15 cellular contexts compared by ENCODE assay signal in the genomic region with DNA sequence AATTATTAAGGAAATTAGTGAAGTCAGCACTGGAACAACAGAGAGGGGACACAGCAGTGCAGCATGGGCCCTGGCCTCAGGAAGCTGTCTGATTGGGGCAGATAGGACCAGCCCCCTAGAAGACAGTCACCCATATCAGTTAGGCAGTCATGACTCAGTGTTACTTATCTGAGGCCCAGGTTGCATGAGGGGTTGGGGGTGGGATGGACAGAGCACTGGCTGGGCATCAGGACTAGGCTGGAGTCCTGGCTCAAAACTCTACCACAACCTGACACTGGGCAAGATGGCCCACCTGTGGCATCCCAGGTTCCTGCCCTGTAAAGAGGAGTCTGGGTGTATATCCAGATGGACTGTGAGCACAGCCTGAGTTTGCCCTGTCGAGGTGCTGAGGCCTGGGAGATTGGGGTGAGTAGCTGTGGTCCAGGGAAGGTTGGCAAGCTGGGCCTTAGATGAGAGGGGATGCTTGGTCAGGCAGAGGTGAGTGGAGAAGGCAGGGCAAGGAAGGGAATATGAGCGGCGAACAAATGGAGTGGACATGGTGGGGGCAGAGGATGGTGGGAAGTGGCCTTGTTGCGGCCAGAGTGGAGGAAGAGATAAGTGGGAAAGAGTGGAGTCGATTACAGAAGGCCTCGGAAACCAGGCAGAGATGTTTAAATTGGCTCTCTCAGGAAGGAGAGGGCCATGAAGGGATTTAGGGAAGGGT. TPM values are rescaled to one million over a fixed set of nuclear protein-coding genes. Genes with fewer than 3 reads are reported as not detected.
DNase-seq lines count a peak whose midpoint lies in the region; ATAC-seq and TF ChIP-seq lines count a peak whose summit lies in the region.
"Had no signal": no experiment of that assay in that cellular context is flagged by ENCODE, and none has a peak within 500 bp of the region (broad histone marks: within the 10 kb centered on the region; RNA-seq: fewer than 3 reads in every experiment).

No MANE protein-coding gene starts in this region.

- peaks cover 51% of the 10 kb centered on the region for H3K4me1 ChIP-seq in left ventricle myocardium inferior

- H3K27ac ChIP-seq in left ventricle myocardium inferior (replicated peaks): peak overlapping the region; percentile 48
- H3K27ac ChIP-seq: lower lobe of right lung had no signal

- H3K4me3 ChIP-seq in left ventricle myocardium inferior: no peak overlapping the region
- H3K4me3 ChIP-seq: lower lobe of right lung had no signal

- H3K36me3 ChIP-seq in left ventricle myocardium inferior: no peaks in the 10 kb centered on the region
- H3K36me3 ChIP-seq: BE2C, lower lobe of right lung had no signal

- POLR2A ChIA-PET in activated CD8-positive, alpha-beta T cell treated with anti-CD3 and anti-CD28 coated beads for 36 hours (lab: Charles Lee): no interaction called here

- no peaks in the 10 kb centered on the region for H3K27me3 ChIP-seq in left ventricle myocardium inferior (ENCODE audit: low read depth)
- H3K27me3 ChIP-seq: BE2C had no signal

- CTCF ChIA-PET in activated CD8-positive, alpha-beta T cell treated with anti-CD3 and anti-CD28 coated beads for 36 hours (lab: Charles Lee): no interaction called here

- intact Hi-C loops in left ventricle myocardium inferior (cut with micrococcal nuclease) (no loop called here), left cardiac atrium (cut with DNase I) (no loop called here)
- intact Hi-C loops in activated CD8-positive, alpha-beta T cell treated with anti-CD3 and anti-CD28 coated beads for 36 hours (cut with micrococcal nuclease): no loop called here

- peaks cover 31% of the 10 kb centered on the region for H3K4me1 Mint-ChIP-seq in activated CD8-positive, alpha-beta T cell treated with anti-CD3 and anti-CD28 coated beads for 36 hours (ENCODE audit: low read depth)
- peaks cover 40% of the 10 kb centered on the region for H3K4me1 Mint-ChIP-seq in type B pancreatic cell (ENCODE audit: unreplicated experiment)

- H3K36me3 Mint-ChIP-seq in activated CD8-positive, alpha-beta T cell treated with anti-CD3 and anti-CD28 coated beads for 36 hours (ENCODE audit: low read depth): peaks cover 19% of the 10 kb centered on the region
- no peaks in the 10 kb centered on the region for H3K36me3 Mint-ChIP-seq in type B pancreatic cell

- H3K27ac Mint-ChIP-seq in activated CD8-positive, alpha-beta T cell treated with anti-CD3 and anti-CD28 coated beads for 36 hours: peak overlapping the region; percentile 92
- H3K27ac Mint-ChIP-seq in type B pancreatic cell: peak overlapping the region; percentile 42

- ATAC-seq in left cardiac atrium: no peak
- ATAC-seq in activated CD8-positive, alpha-beta T cell treated with anti-CD3 and anti-CD28 coated beads for 36 hours: no peak
- ATAC-seq: esophagus mucosa, lower lobe of right lung had no signal

- no peaks in the 10 kb centered on the region for H3K27me3 Mint-ChIP-seq in activated CD8-positive, alpha-beta T cell treated with anti-CD3 and anti-CD28 coated beads for 36 hours
- H3K27me3 Mint-ChIP-seq in type B pancreatic cell: peaks cover 4% of the 10 kb centered on the region

- H3K9me3 ChIP-seq in left ventricle myocardium inferior (replicated peaks): no peaks in the 10 kb centered on the region
- H3K9me3 ChIP-seq: BE2C, lower lobe of right lung had no signal

- DNase-seq in left ventricle myocardium inferior (no peak), left cardiac atrium (no peak), islet precursor cell (peak; percentile 54), type B pancreatic cell (ENCODE audit: extremely low spot score, unreplicated experiment) (no peak), NCI-H446 treated with DMSO at 0.1 percent for 48 hours (lab: John Stamatoyannopoulos, UW) (no peak), MV-4-11 (lab: John Stamatoyannopoulos, UW) (no peak), NCI-H748 treated with DMSO at 0.1 percent for 48 hours (lab: John Stamatoyannopoulos, UW) (no peak)
- DNase-seq in activated CD8-positive, alpha-beta T cell treated with anti-CD3 and anti-CD28 coated beads for 36 hours: peak; percentile 47
- DNase-seq: activated T-cell treated with anti-CD3 and anti-CD28 coated beads, Interleukin-2, amount 50 U/mL, for 48 hours; BE2C; hypothalamus; lower lobe of right lung; NCI-H446; stimulated activated CD4-positive, alpha-beta T cell treated with anti-CD3 and anti-CD28 coated beads, Interleukin-4, amount 100 ng/mL, for 24 hours had no signal

- TF ChIP-seq CTCF in left ventricle myocardium inferior (IDR thresholded peaks at IDR 0.05; ENCODE audit: borderline replicate concordance) (no peak), type B pancreatic cell (conservative IDR thresholded peaks at IDR 0.05) (no peak)
- TF ChIP-seq CTCF in activated CD8-positive, alpha-beta T cell treated with anti-CD3 and anti-CD28 coated beads for 36 hours (IDR thresholded peaks at IDR 0.05): no peak

- H3K4me3 Mint-ChIP-seq in activated CD8-positive, alpha-beta T cell treated with anti-CD3 and anti-CD28 coated beads for 36 hours: no peak overlapping the region
- peak overlapping the region; percentile 67 for H3K4me3 Mint-ChIP-seq in type B pancreatic cell

- H3K9me3 Mint-ChIP-seq in activated CD8-positive, alpha-beta T cell treated with anti-CD3 and anti-CD28 coated beads for 36 hours: no peaks in the 10 kb centered on the region
- H3K9me3 Mint-ChIP-seq in type B pancreatic cell: no peaks in the 10 kb centered on the region

RNA-seq across cellular contexts. Expression of a gene that starts 37.5 kb away (rescaled TPM):
- 219 TPM for total RNA-seq in left ventricle myocardium inferior
- total RNA-seq in left cardiac atrium: 100 to 1,000 TPM; 188 to 274 TPM
- 100 to 1,000 TPM; 314 to 325 TPM for total RNA-seq in activated CD8-positive, alpha-beta T cell treated with anti-CD3 and anti-CD28 coated beads for 36 hours
- total RNA-seq in type B pancreatic cell (ENCODE audit: low replicate concordance): 60.8 and 87.9 TPM in 2 replicates

Comparison
In these comparisons a context has a peak if more than half of its experiments do, and no peak if none do; other contexts are left out.
1. DNase-seq: peak in activated CD8-positive, alpha-beta T cell treated with anti-CD3 and anti-CD28 coated beads for 36 hours (single experiment) and islet precursor cell (single experiment); none in left ventricle myocardium inferior (single experiment), left cardiac atrium (single experiment), type B pancreatic cell (single experiment), NCI-H446 treated with DMSO at 0.1 percent for 48 hours (single experiment), MV-4-11 (single experiment) and NCI-H748 treated with DMSO at 0.1 percent for 48 hours (single experiment).